20 cellular contexts compared by ENCODE assay signal in genomic region chr16:26525856-26526255, GRCh38.
DNase-seq lines count a peak whose midpoint lies in the region; ATAC-seq, FAIRE-seq and TF ChIP-seq lines count a peak whose summit lies in the region.
"Had no signal": no experiment of that assay in that cellular context is flagged by ENCODE, and none has a peak within 500 bp of the region (broad histone marks: within the 10 kb centered on the region; RNA-seq: fewer than 3 reads in every experiment).

No MANE protein-coding gene starts in this region.

- TF ChIP-seq POLR2A in HepG2 (IDR thresholded peaks at IDR 0.05; ENCODE audit: insufficient read depth in 1 of 2, low read depth in 2 of 2, low read length in 2 of 2) (no peak), right lobe of liver (IDR thresholded peaks at IDR 0.05) (no peak), esophagus muscularis mucosa (IDR thresholded peaks at IDR 0.05; ENCODE audit: low read depth) (no peak), esophagus squamous epithelium (IDR thresholded peaks at IDR 0.05) (no peak)

- no TSS peak for BruUV-seq in HepG2 (replicated peaks; lab: Mats Ljungman, UMichigan)

- H3K79me2 ChIP-seq in HepG2 (ENCODE audit: insufficient read depth, low read length), result no peaks in the 10 kb centered on the region

- POLR2A ChIA-PET in HepG2 (lab: Yijun Ruan, JAX), result no interaction called here

- H3K36me3 ChIP-seq in HepG2 (replicated peaks in 1 of 2; ENCODE audit: control insufficient read depth in 1 of 2, insufficient read depth in 2 of 2, low read length in 2 of 2) (no peaks in the 10 kb centered on the region), right lobe of liver (no peaks in the 10 kb centered on the region), esophagus muscularis mucosa (no peaks in the 10 kb centered on the region), esophagus squamous epithelium (no peaks in the 10 kb centered on the region)
- H3K36me3 ChIP-seq: BLaER1 treated with 17β-estradiol and CSF1 and Interleukin-3, amounts not matched to agents 10 nM and 100 nM had no signal

- no peak overlapping the region for H3K27ac ChIP-seq in HepG2 (ENCODE audit: extremely low read length, insufficient read depth, low read length)
- no peak overlapping the region for H3K27ac ChIP-seq in right lobe of liver
- no peak overlapping the region for H3K27ac ChIP-seq in esophagus muscularis mucosa (replicated peaks in 1 of 4)
- no peak overlapping the region for H3K27ac ChIP-seq in esophagus squamous epithelium
- H3K27ac ChIP-seq: 22Rv1; A549; BLaER1 treated with 17β-estradiol and CSF1 and Interleukin-3, amounts not matched to agents 10 nM and 100 nM; C4-2B had no signal

- no peak for DNase-seq in HepG2 (ENCODE audit: low spot score)
- no peak for DNase-seq in right lobe of liver
- DNase-seq in esophagus muscularis mucosa (ENCODE audit: extremely low spot score), result peak; percentile 3
- DNase-seq in NCI-H1417 treated with DMSO at 0.1 percent for 48 hours (lab: John Stamatoyannopoulos, UW), result no peak
- no peak for DNase-seq in esophagus squamous epithelium (lab: John Stamatoyannopoulos, UW)
- DNase-seq: AML-193; Caco-2; Calu3; CD4-positive, alpha-beta T cell; CD8-positive, alpha-beta T cell; DMS79 treated with DMSO at 0.1 percent for 48 hours; GF-D8 had no signal

- intact Hi-C loops in HepG2 (cut with micrococcal nuclease; ENCODE audit: unreplicated experiment), result no loop called here
- intact Hi-C loops in right lobe of liver (cut with DNase I), result no loop called here
- intact Hi-C loops in esophagus muscularis mucosa (cut with DNase I), result loop anchor here (10.0 kb wide), 1 partner anchor 49 kb away; no protein-coding TSS in a partner anchor
- intact Hi-C loops in esophagus squamous epithelium (cut with DNase I), result no loop called here

- no peak for TF ChIP-seq RAD21 in HepG2 (CRISPR knock-in tag; IDR thresholded peaks at IDR 0.05)

- no peak for ATAC-seq in HepG2
- ATAC-seq in right lobe of liver, result no peak
- ATAC-seq: A549; CD8-positive, alpha-beta T cell had no signal

- no peak overlapping the region for H3K9ac ChIP-seq in HepG2 (ENCODE audit: insufficient read depth, low read depth, low read length)
- H3K9ac ChIP-seq: BLaER1 treated with 17β-estradiol and CSF1 and Interleukin-3, amounts not matched to agents 10 nM and 100 nM had no signal

- H3K4me1 ChIP-seq in HepG2 (ENCODE audit: insufficient read depth, low read length), result peaks cover 7% of the 10 kb centered on the region; the same call in 1 of the 2 replicates
- H3K4me1 ChIP-seq in right lobe of liver, result peaks cover 0 to 10% (median under 1%) of the 10 kb centered on the region in 4 donors
- H3K4me1 ChIP-seq in esophagus muscularis mucosa, result no peaks in the 10 kb centered on the region
- H3K4me1 ChIP-seq in esophagus squamous epithelium, result no peaks in the 10 kb centered on the region
- H3K4me1 ChIP-seq: A549, Caco-2 had no signal

- FAIRE-seq in HepG2 (lab: Jason Lieb, UNC), result no peak
- FAIRE-seq: A549, D721Med, G401.6, GM12891, GM19239 had no signal

- no peak overlapping the region for H2AFZ ChIP-seq in HepG2 (ENCODE audit: low read length)

- H4K20me1 ChIP-seq in HepG2 (ENCODE audit: insufficient read depth, low read length), result no peaks in the 10 kb centered on the region
- H4K20me1 ChIP-seq: BLaER1 treated with 17β-estradiol and CSF1 and Interleukin-3, amounts not matched to agents 10 nM and 100 nM had no signal

- TF ChIP-seq CTCF in HepG2 (CRISPR knock-in tag; IDR thresholded peaks at IDR 0.05) (no peak), right lobe of liver (IDR thresholded peaks at IDR 0.05) (no peak), esophagus muscularis mucosa (IDR thresholded peaks at IDR 0.05) (no peak), esophagus squamous epithelium (IDR thresholded peaks at IDR 0.05) (no peak)

- no peak overlapping the region for H3K4me2 ChIP-seq in HepG2 (ENCODE audit: low read depth, low read length)
- H3K4me2 ChIP-seq: A549; BLaER1 treated with 17β-estradiol and CSF1 and Interleukin-3, amounts not matched to agents 10 nM and 100 nM had no signal

- CTCF ChIA-PET in HepG2 (lab: Yijun Ruan, JAX; ENCODE audit: low intra/inter-chr PET ratio, low total read pairs), result no interaction called here

- no peak for TF ChIP-seq EP300 in HepG2 (IDR thresholded peaks at IDR 0.05; ENCODE audit: low read depth in 2 of 2, low read length in 2 of 2)
- no peak for TF ChIP-seq EP300 in HepG2 (CRISPR knock-in tag; IDR thresholded peaks at IDR 0.05; ENCODE audit: borderline replicate concordance)
- TF ChIP-seq EP300 in esophagus muscularis mucosa (IDR thresholded peaks at IDR 0.05), result no peak

- H3K4me3 ChIP-seq in HepG2 (replicated peaks in 1 of 3; ENCODE audit: insufficient read depth in 1 of 3, low read depth in 2 of 3, low read length in 3 of 3), result no peak overlapping the region
- H3K4me3 ChIP-seq in right lobe of liver, result no peak overlapping the region
- no peak overlapping the region for H3K4me3 ChIP-seq in esophagus muscularis mucosa
- H3K4me3 ChIP-seq in esophagus squamous epithelium, result no peak overlapping the region
- H3K4me3 ChIP-seq: A549; BLaER1 treated with 17β-estradiol and CSF1 and Interleukin-3, amounts not matched to agents 10 nM and 100 nM had no signal

- H3K9me3 ChIP-seq in HepG2 (ENCODE audit: low read length) (no peaks in the 10 kb centered on the region), right lobe of liver (no peaks in the 10 kb centered on the region), esophagus muscularis mucosa (no peaks in the 10 kb centered on the region), esophagus squamous epithelium (no peaks in the 10 kb centered on the region)
- H3K9me3 ChIP-seq: A549; BLaER1 treated with 17β-estradiol and CSF1 and Interleukin-3, amounts not matched to agents 10 nM and 100 nM; Caco-2 had no signal

- H3K27me3 ChIP-seq in HepG2 (ENCODE audit: control insufficient read depth in 1 of 2, insufficient read depth in 2 of 2, low read length in 2 of 2), result no peaks in the 10 kb centered on the region
- no peaks in the 10 kb centered on the region for H3K27me3 ChIP-seq in right lobe of liver
- H3K27me3 ChIP-seq in esophagus muscularis mucosa, result no peaks in the 10 kb centered on the region
- peaks cover 0 to 4% (median 0%) of the 10 kb centered on the region in 4 donors for H3K27me3 ChIP-seq in esophagus squamous epithelium
- H3K27me3 ChIP-seq: BLaER1 treated with 17β-estradiol and CSF1 and Interleukin-3, amounts not matched to agents 10 nM and 100 nM had no signal

- in situ Hi-C loops in HepG2 (cut with HindIII; ENCODE audit: extremely low pct_ligation_motif_present, low pct_unique_long_range_greater_than_20kb), result no loop called here

TF ChIP-seq in HepG2, 621 proteins besides CTCF, POLR2A, EP300 and RAD21:
- peak; percentile 21; the same call in 1 of the 2 replicates for TF ChIP-seq JUNB (CRISPR knock-in tag; IDR thresholded peaks at IDR 0.05; ENCODE audit: borderline replicate concordance)
- TF ChIP-seq, protein P1, sequence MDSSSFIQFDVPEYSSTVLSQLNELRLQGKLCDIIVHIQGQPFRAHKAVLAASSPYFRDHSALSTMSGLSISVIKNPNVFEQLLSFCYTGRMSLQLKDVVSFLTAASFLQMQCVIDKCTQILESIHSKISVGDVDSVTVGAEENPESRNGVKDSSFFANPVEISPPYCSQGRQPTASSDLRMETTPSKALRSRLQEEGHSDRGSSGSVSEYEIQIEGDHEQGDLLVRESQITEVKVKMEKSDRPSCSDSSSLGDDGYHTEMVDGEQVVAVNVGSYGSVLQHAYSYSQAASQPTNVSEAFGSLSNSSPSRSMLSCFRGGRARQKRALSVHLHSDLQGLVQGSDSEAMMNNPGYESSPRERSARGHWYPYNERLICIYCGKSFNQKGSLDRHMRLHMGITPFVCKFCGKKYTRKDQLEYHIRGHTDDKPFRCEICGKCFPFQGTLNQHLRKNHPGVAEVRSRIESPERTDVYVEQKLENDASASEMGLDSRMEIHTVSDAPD (CRISPR knock-in tag; IDR thresholded peaks at IDR 0.05), result no peak
- TF ChIP-seq IKZF1 (IDR thresholded peaks at IDR 0.05), result 0 out of 2 replicates have a peak, but pooled peaks have one; percentile 72
- TF ChIP-seq PLRG1 (conservative IDR thresholded peaks at IDR 0.05), result 0 out of 2 replicates have a peak, but pooled peaks have one; percentile 77
- no peak for TF ChIP-seq ZNF678 (CRISPR knock-in tag; IDR thresholded peaks at IDR 0.05)
- TF ChIP-seq CREB1 (IDR thresholded peaks at IDR 0.05), result peak; percentile 92
- TF ChIP-seq CREB1 (CRISPR knock-in tag; IDR thresholded peaks at IDR 0.05), result no peak
